Comparison of ENCODE assay signal across 13 cellular contexts in genomic region chr19:38616265-38616664, GRCh38. TPM values are rescaled to one million over a fixed set of nuclear protein-coding genes. Genes with fewer than 3 reads are reported as not detected.
DNase-seq lines count a peak whose midpoint lies in the region; ATAC-seq, FAIRE-seq and TF ChIP-seq lines count a peak whose summit lies in the region.
"Had no signal": no experiment of that assay in that cellular context is flagged by ENCODE, and none has a peak within 500 bp of the region (broad histone marks: within the 10 kb centered on the region; RNA-seq: fewer than 3 reads in every experiment).

No MANE protein-coding gene starts in this region.

- H3K36me3 Mint-ChIP-seq in CD8-positive, alpha-beta memory T cell, result peaks cover 9 to 69% (median 11%) of the 10 kb centered on the region in 3 donors
- peaks cover 89% of the 10 kb centered on the region for H3K36me3 Mint-ChIP-seq in activated T-helper 17 cell treated with anti-CD3 and anti-CD28 coated beads, Interleukin-2, amount 50 U/mL, for 72 hours (ENCODE audit: low read depth)
- H3K36me3 Mint-ChIP-seq in natural killer cell, result no peaks in the 10 kb centered on the region

- no peaks in the 10 kb centered on the region for H3K27me3 Mint-ChIP-seq in CD8-positive, alpha-beta memory T cell
- no peaks in the 10 kb centered on the region for H3K27me3 Mint-ChIP-seq in activated T-helper 17 cell treated with anti-CD3 and anti-CD28 coated beads, Interleukin-2, amount 50 U/mL, for 72 hours
- no peaks in the 10 kb centered on the region for H3K27me3 Mint-ChIP-seq in natural killer cell (ENCODE audit: low read depth in 2 of 2)

- H3K27ac Mint-ChIP-seq in CD8-positive, alpha-beta memory T cell, result peak overlapping the region; percentile 92 to 100 (median 99)
- peak overlapping the region; percentile 97 for H3K27ac Mint-ChIP-seq in activated T-helper 17 cell treated with anti-CD3 and anti-CD28 coated beads, Interleukin-2, amount 50 U/mL, for 72 hours
- H3K27ac Mint-ChIP-seq in natural killer cell, result peak overlapping the region; percentile 98

- H3K4me1 ChIP-seq in CD8-positive, alpha-beta memory T cell (ENCODE audit: insufficient read depth, low read length), result peaks cover 49% of the 10 kb centered on the region

- peak overlapping the region; percentile 40 for H3K4me3 ChIP-seq in CD8-positive, alpha-beta memory T cell (ENCODE audit: low read length)
- H3K4me3 ChIP-seq: hepatocyte had no signal

- TF ChIP-seq POLR2A in GM18505 (IDR thresholded peaks at IDR 0.05; ENCODE audit: borderline replicate concordance, extremely low read depth, insufficient read depth, insufficient read length), result peak; percentile 36

- peaks cover 15% of the 10 kb centered on the region for H3K36me3 ChIP-seq in CD8-positive, alpha-beta memory T cell (ENCODE audit: insufficient read depth, low read length)

- no peak for ATAC-seq in GM18505 (IDR thresholded peaks at IDR 0.05; ENCODE audit: unreplicated experiment)
- no peak for ATAC-seq in activated T-helper 17 cell treated with anti-CD3 and anti-CD28 coated beads, Interleukin-2, amount 50 U/mL, for 72 hours (replicated peaks)
- ATAC-seq in natural killer cell, result no peak
- ATAC-seq in HG03442 (IDR thresholded peaks at IDR 0.05; ENCODE audit: unreplicated experiment), result no peak
- ATAC-seq: left lobe of liver had no signal

- intact Hi-C loops in natural killer cell (cut with micrococcal nuclease), result no loop called here

- H3K9me3 ChIP-seq in CD8-positive, alpha-beta memory T cell (ENCODE audit: low read length), result no peaks in the 10 kb centered on the region

- CTCF ChIA-PET in CD8-positive, alpha-beta memory T cell (lab: Charles Lee), result interaction anchor here (0.7 to 3.0 kb wide), 5 partner anchors 9 to 64 kb away, joined by 3 to 13 read pairs (median 4); no protein-coding TSS in a partner anchor

- TF ChIP-seq CTCF in natural killer cell (IDR thresholded peaks at IDR 0.05), result no peak

- POLR2A ChIA-PET in CD8-positive, alpha-beta memory T cell (lab: Charles Lee), result no interaction called here

- H3K4me3 Mint-ChIP-seq in CD8-positive, alpha-beta memory T cell, result peak overlapping the region; percentile 96 to 100 (median 99)
- peak overlapping the region; percentile 98 for H3K4me3 Mint-ChIP-seq in activated T-helper 17 cell treated with anti-CD3 and anti-CD28 coated beads, Interleukin-2, amount 50 U/mL, for 72 hours
- peak overlapping the region; percentile 100 for H3K4me3 Mint-ChIP-seq in natural killer cell

- no peaks in the 10 kb centered on the region for H3K9me3 Mint-ChIP-seq in CD8-positive, alpha-beta memory T cell
- H3K9me3 Mint-ChIP-seq in activated T-helper 17 cell treated with anti-CD3 and anti-CD28 coated beads, Interleukin-2, amount 50 U/mL, for 72 hours, result no peaks in the 10 kb centered on the region
- H3K9me3 Mint-ChIP-seq in natural killer cell, result no peaks in the 10 kb centered on the region

- peaks cover 51 to 74% (median 70%) of the 10 kb centered on the region in 3 donors for H3K4me1 Mint-ChIP-seq in CD8-positive, alpha-beta memory T cell
- peaks cover 35% of the 10 kb centered on the region for H3K4me1 Mint-ChIP-seq in activated T-helper 17 cell treated with anti-CD3 and anti-CD28 coated beads, Interleukin-2, amount 50 U/mL, for 72 hours
- peaks cover 41 to 64% of the 10 kb centered on the region in 2 donors for H3K4me1 Mint-ChIP-seq in natural killer cell

- no peaks in the 10 kb centered on the region for H3K27me3 ChIP-seq in CD8-positive, alpha-beta memory T cell (ENCODE audit: insufficient read depth, low read length, poor library complexity, severe bottlenecking)
- H3K27me3 ChIP-seq: hepatocyte had no signal

- DNase-seq in CD8-positive, alpha-beta memory T cell, result no peak
- DNase-seq in natural killer cell (no peak), cerebellar cortex (ENCODE audit: low spot score) (no peak), frontal cortex (ENCODE audit: low spot score in 2 of 2) (no peak)
- DNase-seq: activated CD4-positive, CD25-positive, alpha-beta regulatory T cell; Kasumi-1; NCI-H2107; substantia nigra had no signal

- H3K27ac ChIP-seq in CD8-positive, alpha-beta memory T cell (ENCODE audit: low read depth, low read length), result peak overlapping the region; percentile 36
- H3K27ac ChIP-seq: hepatocyte had no signal

- FAIRE-seq in frontal cortex (lab: Jason Lieb, UNC), result no peak

RNA-seq across cellular contexts. Expression of gene MAP4K1, which starts 1.5 kb away (rescaled TPM):
- 100 to 1,000 TPM; 161 to 162 TPM for total RNA-seq in CD8-positive, alpha-beta memory T cell
- polyA plus RNA-seq in CD8-positive, alpha-beta memory T cell, result 178 TPM
- 100 to 1,000 TPM; 310 to 354 TPM for total RNA-seq in activated T-helper 17 cell treated with anti-CD3 and anti-CD28 coated beads, Interleukin-2, amount 50 U/mL, for 72 hours
- 100 to 1,000 TPM; 162 to 201 (median 163) TPM for total RNA-seq in natural killer cell
- 1.2 TPM for total RNA-seq in frontal cortex

RNA-seq across cellular contexts. Expression of gene EIF3K, which starts 2.7 kb away (rescaled TPM):
- total RNA-seq in CD8-positive, alpha-beta memory T cell, result 100 to 1,000 TPM; 275 to 282 TPM
- 401 TPM for polyA plus RNA-seq in CD8-positive, alpha-beta memory T cell
- total RNA-seq in activated T-helper 17 cell treated with anti-CD3 and anti-CD28 coated beads, Interleukin-2, amount 50 U/mL, for 72 hours, result 100 to 1,000 TPM; 172 to 301 TPM
- 100 to 1,000 TPM; 232 to 262 (median 238) TPM for total RNA-seq in natural killer cell
- 120 TPM for total RNA-seq in frontal cortex

RNA-seq across cellular contexts. Expression of gene ACTN4, which starts 31.2 kb away (rescaled TPM):
- 100 to 1,000 TPM; 295 to 314 TPM for total RNA-seq in CD8-positive, alpha-beta memory T cell
- 31.9 TPM for polyA plus RNA-seq in CD8-positive, alpha-beta memory T cell
- total RNA-seq in activated T-helper 17 cell treated with anti-CD3 and anti-CD28 coated beads, Interleukin-2, amount 50 U/mL, for 72 hours, result 100 to 1,000 TPM; 312 to 393 TPM
- total RNA-seq in natural killer cell (100 to 1,000 TPM; 443 to 595 (median 541) TPM), frontal cortex (50.1 TPM)

Comparison
In these comparisons a context has a peak if more than half of its experiments do, and no peak if none do; other contexts are left out.
1. RNA of gene MAP4K1, which starts 1.5 kb away (total RNA-seq): 310 to 354 TPM in activated T-helper 17 cell treated with anti-CD3 and anti-CD28 coated beads, Interleukin-2, amount 50 U/mL, for 72 hours, 162 to 201 TPM in natural killer cell and 161 to 162 TPM in CD8-positive, alpha-beta memory T cell; 1.2 TPM in frontal cortex (single experiment); every median in the first group is over 10 times any median in the second.
2. Peak in every context shown above with its lines, with median percentiles within 50 percentile points of each other: H3K27ac Mint-ChIP-seq and H3K4me3 Mint-ChIP-seq.